In the genomic region with DNA sequence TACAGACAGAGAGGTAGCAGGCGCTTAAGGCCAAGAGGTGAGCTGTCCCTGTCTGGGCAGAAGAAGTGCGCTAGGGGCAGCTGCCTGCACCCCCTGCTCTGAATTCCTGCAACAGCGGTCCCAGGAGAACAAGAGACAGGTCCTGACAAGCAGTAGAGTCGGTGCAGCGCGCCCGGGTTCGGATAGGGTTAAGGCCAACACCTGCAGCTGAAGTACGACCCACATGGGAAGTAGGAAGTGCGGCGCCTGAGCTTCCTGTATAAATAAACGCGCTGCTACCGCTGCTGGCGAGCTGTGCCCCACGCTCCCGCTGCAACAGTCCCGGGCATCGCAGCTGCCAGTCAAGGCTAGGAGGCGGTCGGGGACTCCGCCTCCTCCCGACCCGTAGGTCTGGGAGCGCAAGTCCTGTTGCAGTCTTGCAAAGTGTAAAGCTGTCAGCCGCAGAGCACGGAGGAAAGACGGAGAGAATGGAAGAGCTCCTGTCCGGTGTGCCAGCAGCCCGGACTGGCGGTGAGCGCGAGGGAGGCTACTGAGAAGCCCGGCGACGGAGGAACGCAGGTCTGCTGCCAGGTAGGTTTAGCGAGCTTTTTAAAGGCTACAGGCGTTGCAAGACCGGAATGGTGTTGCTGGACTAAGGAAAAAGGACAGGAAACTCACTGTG, we compare ENCODE assay signal across 1 cellular context.
A peak's percentile ranks its signal among the peaks of the same experiment; 100 is the strongest.
TF ChIP-seq lines count a peak whose summit lies in the region.

A gene (plus strand): TSS at position 290 of the 661 bp plus-strand sequence. CDS start 12,185 bp downstream, outside the sequence.

TF ChIP-seq in HepG2, 621 proteins besides CTCF, POLR2A, EP300 and RAD21 (continued from another document and continues in another):
- TF ChIP-seq, protein P1, sequence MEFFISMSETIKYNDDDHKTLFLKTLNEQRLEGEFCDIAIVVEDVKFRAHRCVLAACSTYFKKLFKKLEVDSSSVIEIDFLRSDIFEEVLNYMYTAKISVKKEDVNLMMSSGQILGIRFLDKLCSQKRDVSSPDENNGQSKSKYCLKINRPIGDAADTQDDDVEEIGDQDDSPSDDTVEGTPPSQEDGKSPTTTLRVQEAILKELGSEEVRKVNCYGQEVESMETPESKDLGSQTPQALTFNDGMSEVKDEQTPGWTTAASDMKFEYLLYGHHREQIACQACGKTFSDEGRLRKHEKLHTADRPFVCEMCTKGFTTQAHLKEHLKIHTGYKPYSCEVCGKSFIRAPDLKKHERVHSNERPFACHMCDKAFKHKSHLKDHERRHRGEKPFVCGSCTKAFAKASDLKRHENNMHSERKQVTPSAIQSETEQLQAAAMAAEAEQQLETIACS (CRISPR knock-in tag; IDR thresholded peaks at IDR 0.05): no peak
- TF ChIP-seq CEBPG (CRISPR knock-in tag; IDR thresholded peaks at IDR 0.05): 0 out of 2 replicates have a peak, but pooled peaks have one; percentile 28
- no peak for TF ChIP-seq MIER3 (CRISPR knock-in tag; IDR thresholded peaks at IDR 0.05; ENCODE audit: borderline replicate concordance)
- no peak for TF ChIP-seq KLF13 (CRISPR knock-in tag; IDR thresholded peaks at IDR 0.05)
- no peak for TF ChIP-seq ZNF879 (CRISPR knock-in tag; IDR thresholded peaks at IDR 0.05)
- TF ChIP-seq FOSL1 (CRISPR knock-in tag; IDR thresholded peaks at IDR 0.05; ENCODE audit: borderline replicate concordance): no peak
- TF ChIP-seq, protein P2, sequence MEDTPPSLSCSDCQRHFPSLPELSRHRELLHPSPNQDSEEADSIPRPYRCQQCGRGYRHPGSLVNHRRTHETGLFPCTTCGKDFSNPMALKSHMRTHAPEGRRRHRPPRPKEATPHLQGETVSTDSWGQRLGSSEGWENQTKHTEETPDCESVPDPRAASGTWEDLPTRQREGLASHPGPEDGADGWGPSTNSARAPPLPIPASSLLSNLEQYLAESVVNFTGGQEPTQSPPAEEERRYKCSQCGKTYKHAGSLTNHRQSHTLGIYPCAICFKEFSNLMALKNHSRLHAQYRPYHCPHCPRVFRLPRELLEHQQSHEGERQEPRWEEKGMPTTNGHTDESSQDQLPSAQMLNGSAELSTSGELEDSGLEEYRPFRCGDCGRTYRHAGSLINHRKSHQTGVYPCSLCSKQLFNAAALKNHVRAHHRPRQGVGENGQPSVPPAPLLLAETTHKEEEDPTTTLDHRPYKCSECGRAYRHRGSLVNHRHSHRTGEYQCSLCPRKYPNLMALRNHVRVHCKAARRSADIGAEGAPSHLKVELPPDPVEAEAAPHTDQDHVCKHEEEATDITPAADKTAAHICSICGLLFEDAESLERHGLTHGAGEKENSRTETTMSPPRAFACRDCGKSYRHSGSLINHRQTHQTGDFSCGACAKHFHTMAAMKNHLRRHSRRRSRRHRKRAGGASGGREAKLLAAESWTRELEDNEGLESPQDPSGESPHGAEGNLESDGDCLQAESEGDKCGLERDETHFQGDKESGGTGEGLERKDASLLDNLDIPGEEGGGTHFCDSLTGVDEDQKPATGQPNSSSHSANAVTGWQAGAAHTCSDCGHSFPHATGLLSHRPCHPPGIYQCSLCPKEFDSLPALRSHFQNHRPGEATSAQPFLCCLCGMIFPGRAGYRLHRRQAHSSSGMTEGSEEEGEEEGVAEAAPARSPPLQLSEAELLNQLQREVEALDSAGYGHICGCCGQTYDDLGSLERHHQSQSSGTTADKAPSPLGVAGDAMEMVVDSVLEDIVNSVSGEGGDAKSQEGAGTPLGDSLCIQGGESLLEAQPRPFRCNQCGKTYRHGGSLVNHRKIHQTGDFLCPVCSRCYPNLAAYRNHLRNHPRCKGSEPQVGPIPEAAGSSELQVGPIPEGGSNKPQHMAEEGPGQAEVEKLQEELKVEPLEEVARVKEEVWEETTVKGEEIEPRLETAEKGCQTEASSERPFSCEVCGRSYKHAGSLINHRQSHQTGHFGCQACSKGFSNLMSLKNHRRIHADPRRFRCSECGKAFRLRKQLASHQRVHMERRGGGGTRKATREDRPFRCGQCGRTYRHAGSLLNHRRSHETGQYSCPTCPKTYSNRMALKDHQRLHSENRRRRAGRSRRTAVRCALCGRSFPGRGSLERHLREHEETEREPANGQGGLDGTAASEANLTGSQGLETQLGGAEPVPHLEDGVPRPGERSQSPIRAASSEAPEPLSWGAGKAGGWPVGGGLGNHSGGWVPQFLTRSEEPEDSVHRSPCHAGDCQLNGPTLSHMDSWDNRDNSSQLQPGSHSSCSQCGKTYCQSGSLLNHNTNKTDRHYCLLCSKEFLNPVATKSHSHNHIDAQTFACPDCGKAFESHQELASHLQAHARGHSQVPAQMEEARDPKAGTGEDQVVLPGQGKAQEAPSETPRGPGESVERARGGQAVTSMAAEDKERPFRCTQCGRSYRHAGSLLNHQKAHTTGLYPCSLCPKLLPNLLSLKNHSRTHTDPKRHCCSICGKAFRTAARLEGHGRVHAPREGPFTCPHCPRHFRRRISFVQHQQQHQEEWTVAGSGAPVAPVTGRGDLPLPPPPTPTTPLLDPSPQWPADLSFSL (CRISPR knock-in tag; IDR thresholded peaks at IDR 0.05): no peak
- peak; percentile 91 for TF ChIP-seq ZEB1 (IDR thresholded peaks at IDR 0.05; ENCODE audit: insufficient replicate concordance, low read depth)
- TF ChIP-seq KDM6A (CRISPR knock-in tag; IDR thresholded peaks at IDR 0.05; ENCODE audit: low read depth): no peak
- no peak for TF ChIP-seq SNRNP70 (IDR thresholded peaks at IDR 0.05; ENCODE audit: low read depth, low read length)
- TF ChIP-seq SMC3 (IDR thresholded peaks at IDR 0.05; ENCODE audit: low read length): no peak
- no peak for TF ChIP-seq FOXA1 (IDR thresholded peaks at IDR 0.05)
- peak; percentile 81 for TF ChIP-seq FOXA1 (CRISPR knock-in tag; IDR thresholded peaks at IDR 0.05)
- no peak for TF ChIP-seq CBX2 (IDR thresholded peaks at IDR 0.05; ENCODE audit: low read depth, low read length)
- 0 out of 2 replicates have a peak, but pooled peaks have one; percentile 3 for TF ChIP-seq CBX2 (CRISPR knock-in tag; IDR thresholded peaks at IDR 0.05; ENCODE audit: low read depth)
- TF ChIP-seq SUZ12 (IDR thresholded peaks at IDR 0.05; ENCODE audit: low read depth, low read length): no peak
- peak; percentile 93 for TF ChIP-seq ASH2L (IDR thresholded peaks at IDR 0.05; ENCODE audit: insufficient read length, low read depth, low read length)
- TF ChIP-seq, protein P3, sequence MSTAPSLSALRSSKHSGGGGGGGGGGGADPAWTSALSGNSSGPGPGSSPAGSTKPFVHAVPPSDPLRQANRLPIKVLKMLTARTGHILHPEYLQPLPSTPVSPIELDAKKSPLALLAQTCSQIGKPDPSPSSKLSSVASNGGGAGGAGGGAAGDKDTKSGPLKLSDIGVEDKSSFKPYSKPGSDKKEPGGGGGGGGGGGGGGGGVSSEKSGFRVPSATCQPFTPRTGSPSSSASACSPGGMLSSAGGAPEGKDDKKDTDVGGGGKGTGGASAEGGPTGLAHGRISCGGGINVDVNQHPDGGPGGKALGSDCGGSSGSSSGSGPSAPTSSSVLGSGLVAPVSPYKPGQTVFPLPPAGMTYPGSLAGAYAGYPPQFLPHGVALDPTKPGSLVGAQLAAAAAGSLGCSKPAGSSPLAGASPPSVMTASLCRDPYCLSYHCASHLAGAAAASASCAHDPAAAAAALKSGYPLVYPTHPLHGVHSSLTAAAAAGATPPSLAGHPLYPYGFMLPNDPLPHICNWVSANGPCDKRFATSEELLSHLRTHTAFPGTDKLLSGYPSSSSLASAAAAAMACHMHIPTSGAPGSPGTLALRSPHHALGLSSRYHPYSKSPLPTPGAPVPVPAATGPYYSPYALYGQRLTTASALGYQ (CRISPR knock-in tag; IDR thresholded peaks at IDR 0.05): no peak; the same call in 1 of the 2 replicates
- TF ChIP-seq ZNF607 (CRISPR knock-in tag; IDR thresholded peaks at IDR 0.05; ENCODE audit: borderline replicate concordance): peak; percentile 80; the same call in 1 of the 2 replicates
- TF ChIP-seq FOXK1 (CRISPR knock-in tag; IDR thresholded peaks at IDR 0.05; ENCODE audit: borderline replicate concordance, low read depth): peak; percentile 77; the same call in 1 of the 2 replicates
- TF ChIP-seq, protein P4, sequence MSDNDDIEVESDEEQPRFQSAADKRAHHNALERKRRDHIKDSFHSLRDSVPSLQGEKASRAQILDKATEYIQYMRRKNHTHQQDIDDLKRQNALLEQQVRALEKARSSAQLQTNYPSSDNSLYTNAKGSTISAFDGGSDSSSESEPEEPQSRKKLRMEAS (IDR thresholded peaks at IDR 0.05): peak; percentile 95
- no peak for TF ChIP-seq ZSCAN20 (CRISPR knock-in tag; IDR thresholded peaks at IDR 0.05; ENCODE audit: borderline replicate concordance)
- peak; percentile 97 for TF ChIP-seq ZMYM4 (CRISPR knock-in tag; IDR thresholded peaks at IDR 0.05)
- no peak for TF ChIP-seq PCBP1 (IDR thresholded peaks at IDR 0.05; ENCODE audit: borderline replicate concordance, low read depth, low read length)
- TF ChIP-seq, protein P5, sequence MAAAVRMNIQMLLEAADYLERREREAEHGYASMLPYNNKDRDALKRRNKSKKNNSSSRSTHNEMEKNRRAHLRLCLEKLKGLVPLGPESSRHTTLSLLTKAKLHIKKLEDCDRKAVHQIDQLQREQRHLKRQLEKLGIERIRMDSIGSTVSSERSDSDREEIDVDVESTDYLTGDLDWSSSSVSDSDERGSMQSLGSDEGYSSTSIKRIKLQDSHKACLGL (CRISPR knock-in tag; IDR thresholded peaks at IDR 0.05): peak; percentile 72; the same call in 1 of the 2 replicates
- TF ChIP-seq ZNF124 (CRISPR knock-in tag; IDR thresholded peaks at IDR 0.05): no peak
- peak; percentile 93; the same call in 1 of the 2 replicates for TF ChIP-seq PRMT3 (CRISPR knock-in tag; IDR thresholded peaks at IDR 0.05; ENCODE audit: borderline replicate concordance, low read depth)
- TF ChIP-seq, protein P6, sequence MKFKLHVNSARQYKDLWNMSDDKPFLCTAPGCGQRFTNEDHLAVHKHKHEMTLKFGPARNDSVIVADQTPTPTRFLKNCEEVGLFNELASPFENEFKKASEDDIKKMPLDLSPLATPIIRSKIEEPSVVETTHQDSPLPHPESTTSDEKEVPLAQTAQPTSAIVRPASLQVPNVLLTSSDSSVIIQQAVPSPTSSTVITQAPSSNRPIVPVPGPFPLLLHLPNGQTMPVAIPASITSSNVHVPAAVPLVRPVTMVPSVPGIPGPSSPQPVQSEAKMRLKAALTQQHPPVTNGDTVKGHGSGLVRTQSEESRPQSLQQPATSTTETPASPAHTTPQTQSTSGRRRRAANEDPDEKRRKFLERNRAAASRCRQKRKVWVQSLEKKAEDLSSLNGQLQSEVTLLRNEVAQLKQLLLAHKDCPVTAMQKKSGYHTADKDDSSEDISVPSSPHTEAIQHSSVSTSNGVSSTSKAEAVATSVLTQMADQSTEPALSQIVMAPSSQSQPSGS (CRISPR knock-in tag; IDR thresholded peaks at IDR 0.05): peak; percentile 31; the same call in 1 of the 2 replicates
- TF ChIP-seq, protein P7, sequence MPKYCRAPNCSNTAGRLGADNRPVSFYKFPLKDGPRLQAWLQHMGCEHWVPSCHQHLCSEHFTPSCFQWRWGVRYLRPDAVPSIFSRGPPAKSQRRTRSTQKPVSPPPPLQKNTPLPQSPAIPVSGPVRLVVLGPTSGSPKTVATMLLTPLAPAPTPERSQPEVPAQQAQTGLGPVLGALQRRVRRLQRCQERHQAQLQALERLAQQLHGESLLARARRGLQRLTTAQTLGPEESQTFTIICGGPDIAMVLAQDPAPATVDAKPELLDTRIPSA (CRISPR knock-in tag; IDR thresholded peaks at IDR 0.05; ENCODE audit: borderline replicate concordance): no peak; the same call in 1 of the 2 replicates
- no peak for TF ChIP-seq TOPORS (CRISPR knock-in tag; IDR thresholded peaks at IDR 0.05)
- TF ChIP-seq, protein P8, sequence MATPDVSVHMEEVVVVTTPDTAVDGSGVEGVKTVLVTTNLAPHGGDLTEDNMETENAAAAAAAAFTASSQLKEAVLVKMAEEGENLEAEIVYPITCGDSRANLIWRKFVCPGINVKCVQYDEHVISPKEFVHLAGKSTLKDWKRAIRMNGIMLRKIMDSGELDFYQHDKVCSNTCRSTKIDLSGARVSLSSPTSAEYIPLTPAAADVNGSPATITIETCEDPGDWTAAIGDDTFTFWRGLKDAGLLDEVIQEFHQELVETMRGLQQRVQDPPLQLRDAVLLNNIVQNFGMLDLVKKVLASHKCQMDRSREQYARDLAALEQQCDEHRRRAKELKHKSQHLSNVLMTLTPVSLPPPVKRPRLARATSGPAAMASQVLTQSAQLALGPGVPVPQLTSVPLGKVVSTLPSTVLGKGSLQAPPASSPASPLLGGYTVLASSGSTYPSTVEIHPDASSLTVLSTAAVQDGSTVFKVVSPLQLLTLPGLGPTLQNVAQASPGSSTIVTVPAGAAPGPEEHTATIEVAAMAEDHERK (CRISPR knock-in tag; IDR thresholded peaks at IDR 0.05; ENCODE audit: low read depth): no peak
- peak; percentile 98 for TF ChIP-seq SP5 (CRISPR knock-in tag; IDR thresholded peaks at IDR 0.05; ENCODE audit: borderline replicate concordance, low read depth)
- no peak for TF ChIP-seq ZNF260 (CRISPR knock-in tag; IDR thresholded peaks at IDR 0.05; ENCODE audit: borderline replicate concordance, low read depth)
- no peak for TF ChIP-seq MED8 (CRISPR knock-in tag; IDR thresholded peaks at IDR 0.05; ENCODE audit: insufficient replicate concordance)
- no peak for TF ChIP-seq PAWR (CRISPR knock-in tag; IDR thresholded peaks at IDR 0.05; ENCODE audit: borderline replicate concordance)
- TF ChIP-seq NFE2L1 (CRISPR knock-in tag; IDR thresholded peaks at IDR 0.05; ENCODE audit: borderline replicate concordance): no peak
- peak; percentile 97 for TF ChIP-seq HNRNPLL (IDR thresholded peaks at IDR 0.05; ENCODE audit: low read depth, low read length, poor library complexity, severe bottlenecking)
- no peak for TF ChIP-seq ZNF562 (CRISPR knock-in tag; IDR thresholded peaks at IDR 0.05; ENCODE audit: borderline replicate concordance)
- TF ChIP-seq ZNF496 (CRISPR knock-in tag; IDR thresholded peaks at IDR 0.05; ENCODE audit: insufficient replicate concordance): no peak
- peak; percentile 65; the same call in 1 of the 2 replicates for TF ChIP-seq RFXAP (CRISPR knock-in tag; IDR thresholded peaks at IDR 0.05; ENCODE audit: borderline replicate concordance)
- peak; percentile 90 for TF ChIP-seq ZBTB38 (CRISPR knock-in tag; IDR thresholded peaks at IDR 0.05)
- TF ChIP-seq KDM4B (CRISPR knock-in tag; IDR thresholded peaks at IDR 0.05): peak; percentile 81; the same call in 1 of the 2 replicates
- TF ChIP-seq CHCHD3 (CRISPR knock-in tag; IDR thresholded peaks at IDR 0.05): 0 out of 2 replicates have a peak, but pooled peaks have one; percentile 86
- TF ChIP-seq ETV6 (CRISPR knock-in tag; conservative IDR thresholded peaks at IDR 0.05): peak; percentile 96
- TF ChIP-seq SRSF4 (IDR thresholded peaks at IDR 0.05; ENCODE audit: low read depth, low read length, poor library complexity, severe bottlenecking): no peak
